10 cellular contexts compared by ENCODE assay signal in the genomic region with DNA sequence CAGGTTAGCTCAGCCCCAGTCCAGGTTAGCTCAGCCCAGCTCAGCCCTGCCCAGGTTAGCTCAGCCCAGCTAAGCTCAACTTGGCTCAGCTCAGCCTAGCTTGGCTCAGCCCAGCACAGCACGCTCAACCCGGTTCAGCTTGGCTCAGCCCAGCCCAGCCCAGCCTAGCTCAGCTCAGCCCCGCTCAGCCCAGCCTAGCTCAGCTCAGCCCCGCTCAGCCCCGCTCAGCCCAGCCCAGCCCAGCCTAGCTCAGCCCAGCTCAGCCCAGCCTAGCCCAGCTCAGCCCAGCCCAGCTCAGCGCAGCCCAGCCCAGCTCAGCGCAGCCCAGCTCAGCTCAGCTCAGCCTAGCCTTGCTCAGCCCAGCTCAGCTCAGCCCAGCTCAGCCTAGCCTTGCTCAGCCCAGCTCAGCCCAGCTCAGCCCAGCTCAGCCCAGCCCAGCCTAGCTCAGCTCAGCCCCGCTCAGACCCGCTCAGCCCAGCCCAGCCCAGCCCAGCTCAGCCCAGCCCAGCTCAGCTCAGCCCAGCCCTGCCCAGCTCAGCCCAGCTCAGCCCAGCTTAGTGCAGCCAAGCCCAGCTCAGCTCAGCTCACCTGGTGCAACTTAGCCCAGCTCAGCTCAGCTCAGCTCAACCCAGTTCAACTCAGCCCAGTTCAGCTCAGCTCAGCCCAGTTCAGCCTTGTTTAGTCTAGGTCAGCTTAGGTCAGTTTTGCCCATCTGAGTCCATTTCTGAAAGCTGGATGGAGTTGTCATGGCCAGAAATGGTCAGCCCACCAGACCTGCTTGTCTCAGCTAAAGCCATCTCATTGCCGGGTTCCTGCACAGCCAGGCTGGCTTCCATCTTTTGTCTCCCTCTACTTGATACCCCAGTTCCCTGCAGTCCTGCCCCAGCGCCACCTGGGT.
DNase-seq lines count a peak whose midpoint lies in the region; ATAC-seq and TF ChIP-seq lines count a peak whose summit lies in the region.
"Had no signal": no experiment of that assay in that cellular context is flagged by ENCODE, and none has a peak within 500 bp of the region (broad histone marks: within the 10 kb centered on the region; RNA-seq: fewer than 3 reads in every experiment).

No MANE protein-coding gene starts in this region.

- H3K4me2 ChIP-seq in KMS-11, result peak overlapping the region; percentile 51

- H3K36me3 ChIP-seq in BE2C (no peaks in the 10 kb centered on the region), KMS-11 (ENCODE audit: insufficient read depth) (no peaks in the 10 kb centered on the region)
- H3K36me3 ChIP-seq: neutrophil had no signal

- no peak overlapping the region for H2AFZ ChIP-seq in KMS-11 (ENCODE audit: low read depth)

- DNase-seq in BE2C, result peak; percentile 71
- peak in 1 of 2 donors; percentile 11 for DNase-seq in memory B cell (ENCODE audit: low spot score in 2 of 2)
- DNase-seq in DMS114 treated with DMSO at 0.1 percent for 48 hours (lab: John Stamatoyannopoulos, UW; ENCODE audit: unreplicated experiment), result no peak
- DNase-seq in GF-D8 (lab: John Stamatoyannopoulos, UW), result no peak
- DNase-seq: NCI-H1694 treated with DMSO at 0.1 percent for 48 hours had no signal

- H3K4me3 ChIP-seq in BE2C (ENCODE audit: low read depth, low read length) (no peak overlapping the region), KMS-11 (IDR thresholded peaks at IDR 0.05; ENCODE audit: insufficient read depth, low read depth, low read length) (no peak overlapping the region)

- H3K27me3 ChIP-seq in BE2C (no peaks in the 10 kb centered on the region), KMS-11 (ENCODE audit: insufficient read depth, low read depth) (no peaks in the 10 kb centered on the region)

- H3K36me3 Mint-ChIP-seq in activated T-helper 17 cell treated with anti-CD3 and anti-CD28 coated beads, Interleukin-2, amount 50 U/mL, for 72 hours (ENCODE audit: low read depth), result no peaks in the 10 kb centered on the region
- peaks cover 38% of the 10 kb centered on the region for H3K36me3 Mint-ChIP-seq in memory B cell

- H3K4me1 ChIP-seq in BE2C (peaks cover 12% of the 10 kb centered on the region), KMS-11 (ENCODE audit: low read depth, poor library complexity, severe bottlenecking) (no peaks in the 10 kb centered on the region)

- no peak for TF ChIP-seq CTCF in BE2C (IDR thresholded peaks at IDR 0.05; ENCODE audit: low read depth, low read length)
- TF ChIP-seq CTCF in KMS-11 (conservative IDR thresholded peaks at IDR 0.05; ENCODE audit: low read depth, low read length), result no peak

- H3K27ac Mint-ChIP-seq in activated T-helper 17 cell treated with anti-CD3 and anti-CD28 coated beads, Interleukin-2, amount 50 U/mL, for 72 hours, result no peak overlapping the region
- peak overlapping the region; percentile 95 for H3K27ac Mint-ChIP-seq in memory B cell

- H3K79me2 ChIP-seq in KMS-11 (ENCODE audit: insufficient read depth, low read depth), result peaks cover 37% of the 10 kb centered on the region

- H3K27me3 Mint-ChIP-seq in activated T-helper 17 cell treated with anti-CD3 and anti-CD28 coated beads, Interleukin-2, amount 50 U/mL, for 72 hours, result peaks cover 16% of the 10 kb centered on the region
- H3K27me3 Mint-ChIP-seq in memory B cell, result no peaks in the 10 kb centered on the region

- no peaks in the 10 kb centered on the region for H3K9me3 ChIP-seq in BE2C
- H3K9me3 ChIP-seq: neutrophil had no signal

- H3K4me1 Mint-ChIP-seq in activated T-helper 17 cell treated with anti-CD3 and anti-CD28 coated beads, Interleukin-2, amount 50 U/mL, for 72 hours, result no peaks in the 10 kb centered on the region
- H3K4me1 Mint-ChIP-seq in memory B cell, result peaks cover 4% of the 10 kb centered on the region

- no peaks in the 10 kb centered on the region for H4K20me1 ChIP-seq in KMS-11 (ENCODE audit: insufficient read depth)

- H3K9me3 Mint-ChIP-seq in activated T-helper 17 cell treated with anti-CD3 and anti-CD28 coated beads, Interleukin-2, amount 50 U/mL, for 72 hours, result no peaks in the 10 kb centered on the region
- H3K9me3 Mint-ChIP-seq in memory B cell, result no peaks in the 10 kb centered on the region

- H3K9ac ChIP-seq in KMS-11, result peak overlapping the region; percentile 97

- H3K4me3 Mint-ChIP-seq in activated T-helper 17 cell treated with anti-CD3 and anti-CD28 coated beads, Interleukin-2, amount 50 U/mL, for 72 hours, result no peak overlapping the region
- peak overlapping the region; percentile 90 for H3K4me3 Mint-ChIP-seq in memory B cell

- H3K27ac ChIP-seq in KMS-11, result peak overlapping the region; percentile 99
- H3K27ac ChIP-seq: neutrophil had no signal

- ATAC-seq in activated T-helper 17 cell treated with anti-CD3 and anti-CD28 coated beads, Interleukin-2, amount 50 U/mL, for 72 hours (replicated peaks), result peak; percentile 22
- ATAC-seq in memory B cell (ENCODE audit: low read depth), result no peak
- ATAC-seq in GM18519 (IDR thresholded peaks at IDR 0.05; ENCODE audit: low FRiP score, unreplicated experiment), result no peak
- ATAC-seq in HG03135 (IDR thresholded peaks at IDR 0.05; ENCODE audit: unreplicated experiment), result no peak
